Comparison of ENCODE assay signal across 16 cellular contexts in genomic region chr4:8272472-8273428, GRCh38. TPM values are rescaled to one million over a fixed set of nuclear protein-coding genes. Genes with fewer than 3 reads are reported as not detected.
A peak's percentile ranks its signal among the peaks of the same experiment; 100 is the strongest.
DNase-seq lines count a peak whose midpoint lies in the region; FAIRE-seq and TF ChIP-seq lines count a peak whose summit lies in the region.
"Had no signal": no experiment of that assay in that cellular context is flagged by ENCODE, and none has a peak within 500 bp of the region (broad histone marks: within the 10 kb centered on the region; RNA-seq: fewer than 3 reads in every experiment).

No MANE protein-coding gene starts in this region.

- H2BK12ac ChIP-seq in H1 (ENCODE audit: low read depth, low read length) = no peak overlapping the region

- no peak overlapping the region for H3K56ac ChIP-seq in H1 (replicated peaks; ENCODE audit: insufficient read length, low read depth, low read length)

- 0 out of 2 replicates have a peak overlapping the region, but pooled peaks have one; percentile 13 for H2AK5ac ChIP-seq in H1 (ENCODE audit: low read depth, low read length)

- no peak overlapping the region; the same call in none of the 2 replicates for H4K8ac ChIP-seq in H1 (ENCODE audit: extremely low read depth, insufficient read depth, low read length)

- intact Hi-C loops in spleen (cut with DNase I; ENCODE audit: low total_unique reads) = no loop called here

- no peak overlapping the region for H3K23ac ChIP-seq in H1 (ENCODE audit: insufficient read length)

- FAIRE-seq in H1 (lab: Jason Lieb, UNC) = no peak
- FAIRE-seq: islet of Langerhans had no signal

- H2BK15ac ChIP-seq in H1 (ENCODE audit: low read length) = no peak overlapping the region

- no peak overlapping the region for H3K4me2 ChIP-seq in H1 (ENCODE audit: insufficient read depth in 1 of 2, low read depth in 2 of 2, low read length in 2 of 2)

- H3K79me2 ChIP-seq in H1 (ENCODE audit: control insufficient read depth in 1 of 2, insufficient read depth in 2 of 2, low read length in 2 of 2) = no peaks in the 10 kb centered on the region

- H3K14ac ChIP-seq in H1 (ENCODE audit: insufficient read length) = no peak overlapping the region

- CTCF ChIA-PET in H1 (lab: Charles Lee; ENCODE audit: partially characterized antibody) = interaction anchor here (0.5 to 1.8 kb wide), 5 partner anchors 31 to 198 kb away, joined by 3 to 6 read pairs (median 4); no protein-coding TSS in a partner anchor

- TF ChIP-seq EP300 in H1 (IDR thresholded peaks at IDR 0.05; ENCODE audit: borderline replicate concordance in 1 of 2, low read depth in 2 of 2, low read length in 2 of 2) = no peak

- H3K4me3 ChIP-seq in HL-60 (replicated peaks; ENCODE audit: insufficient read depth, low read length) (no peak overlapping the region), H1 (ENCODE audit: extremely low read depth in 1 of 4, insufficient read depth in 2 of 4, low read depth in 3 of 4, low read length in 4 of 4) (no peak overlapping the region), liver (ENCODE audit: low read depth in 1 of 3, low read length in 3 of 3) (no peak overlapping the region), spleen (no peak overlapping the region)
- H3K4me3 ChIP-seq: dorsolateral prefrontal cortex had no signal

- no peak for TF ChIP-seq CTCF in HL-60 (IDR thresholded peaks at IDR 0.05; ENCODE audit: insufficient read depth, low read length)
- no peak for TF ChIP-seq CTCF in H1 (IDR thresholded peaks at IDR 0.05; ENCODE audit: control extremely low read depth in 1 of 3, insufficient read depth in 1 of 3, low read depth in 1 of 3, low read length in 3 of 3)
- TF ChIP-seq CTCF in liver (IDR thresholded peaks at IDR 0.05; ENCODE audit: low read depth, low read length, missing input control) = no peak
- no peak for TF ChIP-seq CTCF in spleen (IDR thresholded peaks at IDR 0.05 in 8 of 11, conservative IDR thresholded peaks at IDR 0.05 in 3 of 11)

- DNase-seq in HL-60 (ENCODE audit: low read depth in 1 of 2, low spot score in 1 of 2) (peak in 1 of 2 experiments; percentile 42), H1 (ENCODE audit: low read depth in 1 of 2, low spot score in 2 of 2) (no peak), spleen (peak; percentile 84), EL (no peak), germinal center (ENCODE audit: low spot score) (no peak), H4 (ENCODE audit: low spot score) (no peak)
- DNase-seq in stimulated activated CD4-positive, alpha-beta T cell treated with anti-CD3 and anti-CD28 coated beads, Interleukin-1b, Interleukin-23, amount 100 ng/mL, for 48 hours = no peak
- DNase-seq: activated CD8-positive, alpha-beta T cell treated with anti-CD3 and anti-CD28 coated beads, Interleukin-2, amount 10 ng/mL, durations not matched to agents 7 days and 5 days; activated effector memory CD4-positive, alpha-beta T cell treated with Interleukin-2 at 50 U/mL for 16 hours; AML-193; dorsolateral prefrontal cortex; NCI-H1105 treated with DMSO at 0.1 percent for 48 hours; NCI-H345; stimulated activated CD4-positive, alpha-beta T cell treated with anti-CD3 and anti-CD28 coated beads, Interleukin-4, amount 100 ng/mL, for 4 hours had no signal

- 0 out of 2 replicates have a peak overlapping the region, but pooled peaks have one; percentile 24 for H2BK5ac ChIP-seq in H1 (ENCODE audit: low read depth, low read length)

- H3K36me3 ChIP-seq in H1 (ENCODE audit: control insufficient read depth in 2 of 4, insufficient read depth in 4 of 4, low read length in 3 of 4) = no peaks in the 10 kb centered on the region
- H3K36me3 ChIP-seq in liver (ENCODE audit: control insufficient read depth in 4 of 4, insufficient read depth in 3 of 4, low read depth in 1 of 4, low read length in 3 of 4) = no peaks in the 10 kb centered on the region
- no peaks in the 10 kb centered on the region for H3K36me3 ChIP-seq in spleen

- no peak overlapping the region for H4K5ac ChIP-seq in H1 (ENCODE audit: insufficient read length, low read depth, low read length)

- TF ChIP-seq RAD21 in H1 (IDR thresholded peaks at IDR 0.05 in 1 of 2, conservative IDR thresholded peaks at IDR 0.05 in 1 of 2; ENCODE audit: low read depth in 2 of 2, low read length in 2 of 2) = no peak
- no peak for TF ChIP-seq RAD21 in liver (IDR thresholded peaks at IDR 0.05)

- H3K27ac ChIP-seq in HL-60 (replicated peaks) (peak overlapping the region; percentile 45; the same call in 1 of the 2 replicates), H1 (ENCODE audit: low read depth, low read length) (no peak overlapping the region), liver (ENCODE audit: low read depth in 1 of 2, low read length in 2 of 2) (no peak overlapping the region), spleen (peak overlapping the region in 3 of 8 donors; percentile 26 to 57 (median 27))
- H3K27ac ChIP-seq: dorsolateral prefrontal cortex had no signal

- no peak overlapping the region for H3K4ac ChIP-seq in H1 (replicated peaks; ENCODE audit: insufficient read length, low read depth, low read length)

- H3K18ac ChIP-seq in H1 (ENCODE audit: extremely low read depth, low read length) = no peak overlapping the region

- POLR2A ChIA-PET in H1 (lab: Charles Lee; ENCODE audit: partially characterized antibody) = no interaction called here

- no peak overlapping the region for H2AFZ ChIP-seq in H1 (ENCODE audit: low read length)

- H3K4me1 ChIP-seq in H1 (replicated peaks in 1 of 4; ENCODE audit: control insufficient read depth in 3 of 4, insufficient read depth in 4 of 4, low read length in 3 of 4) = peaks cover 0 to 2% (median 0%) of the 10 kb centered on the region in 4 experiments; a peak in 3 of 7 replicates
- H3K4me1 ChIP-seq in liver (ENCODE audit: control insufficient read depth in 4 of 4, insufficient read depth in 4 of 4, low read length in 3 of 4) = peaks cover 0 to 15% (median 0%) of the 10 kb centered on the region in 4 donors
- H3K4me1 ChIP-seq in spleen = peaks cover 11 to 72% (median 42%) of the 10 kb centered on the region in 6 donors

- TF ChIP-seq POLR2A in H1 (IDR thresholded peaks at IDR 0.05; ENCODE audit: control extremely low read depth in 1 of 2, low read depth in 2 of 2, low read length in 2 of 2) (no peak), spleen (IDR thresholded peaks at IDR 0.05) (no peak)

- H4K20me1 ChIP-seq in H1 (replicated peaks in 1 of 2; ENCODE audit: control insufficient read depth in 1 of 2, insufficient read depth in 2 of 2, low read length in 2 of 2) = peaks cover 0 to 1% of the 10 kb centered on the region in 2 experiments

- no peak overlapping the region for H2BK20ac ChIP-seq in H1 (ENCODE audit: low read length)

- H3K27me3 ChIP-seq in HL-60 (ENCODE audit: insufficient read depth, poor library complexity, severe bottlenecking) = peaks cover 9% of the 10 kb centered on the region
- peaks cover 7 to 28% (median 20%) of the 10 kb centered on the region in 4 experiments; a peak in 6 of 7 replicates for H3K27me3 ChIP-seq in H1 (replicated peaks in 1 of 4; ENCODE audit: control insufficient read depth in 3 of 4, extremely low read depth in 1 of 4, insufficient read depth in 3 of 4, low read length in 3 of 4)
- peaks cover 0 to 10% (median 3%) of the 10 kb centered on the region in 4 donors for H3K27me3 ChIP-seq in liver (ENCODE audit: control insufficient read depth in 4 of 4, insufficient read depth in 4 of 4, low read length in 3 of 4)
- H3K27me3 ChIP-seq in spleen (replicated peaks in 1 of 7) = peaks cover 0 to 83% (median 25%) of the 10 kb centered on the region in 7 donors

- H3K9ac ChIP-seq in H1 (replicated peaks in 1 of 4; ENCODE audit: extremely low read depth in 1 of 4, low read depth in 3 of 4, low read length in 3 of 4) (no peak overlapping the region), liver (ENCODE audit: low read depth in 1 of 2, low read length in 2 of 2) (no peak overlapping the region)

- H3K79me1 ChIP-seq in H1 (ENCODE audit: low read depth, low read length) = no peaks in the 10 kb centered on the region

- peaks cover 4% of the 10 kb centered on the region; the same call in 1 of the 2 replicates for H3K23me2 ChIP-seq in H1 (ENCODE audit: low read depth, low read length)

- no peak overlapping the region for H2BK120ac ChIP-seq in H1 (replicated peaks; ENCODE audit: low read depth, low read length)

- H4K91ac ChIP-seq in H1 (replicated peaks; ENCODE audit: insufficient read length, low read length) = no peak overlapping the region

- H3K9me3 ChIP-seq in H1 (ENCODE audit: insufficient read depth in 2 of 2, low read depth in 1 of 2, low read length in 1 of 2) (no peaks in the 10 kb centered on the region), liver (ENCODE audit: control insufficient read depth in 4 of 4, low read length in 3 of 4) (no peaks in the 10 kb centered on the region), spleen (no peaks in the 10 kb centered on the region)

- WGBS in H1 (ENCODE audit: extremely low coverage in 1 of 2, insufficient coverage in 1 of 2, insufficient read length in 1 of 2, insufficient replicate concordance in 2 of 2, low coverage in 1 of 2, low lambda C conversion rate in 2 of 2, missing lambda C conversion rate in 1 of 2), 2 experiments = 86% methylated on average over 30 of the region's 30 CpGs; no CpG with 5 or more reads in 1 of the 2 experiments
- WGBS in liver = 65% methylated on average over 30 of the region's 30 CpGs
- 47 to 54% (median 53%) methylated on average over 23 to 30 of the region's 30 CpGs for WGBS in spleen, 5 donors

TF ChIP-seq in H1, 55 proteins besides CTCF, POLR2A, EP300 and RAD21 (continues in another document):
- TF ChIP-seq ASH2L (IDR thresholded peaks at IDR 0.05; ENCODE audit: low read length) = no peak
- no peak for TF ChIP-seq TAF7 (optimal IDR thresholded peaks at IDR 0.05; ENCODE audit: borderline replicate concordance, low read depth, low read length)

TF ChIP-seq in liver, 16 proteins besides CTCF, POLR2A, EP300 and RAD21 (continues in another document):
- TF ChIP-seq SP1 (IDR thresholded peaks at IDR 0.05) (peak; percentile 13), JUND (IDR thresholded peaks at IDR 0.05) (no peak), FOXA2 (IDR thresholded peaks at IDR 0.05) (no peak)

RNA-seq across cellular contexts. Expression of gene HTRA3, which starts 3.2 kb away (rescaled TPM):
- total RNA-seq in H1 (2021; fragmentation: NEBNext Ultra II Directional; extraction: Animal tissue kit (Norgen Biotek cat#: 25700)) = 2.9 and 3.2 TPM in 2 replicates
- polyA plus RNA-seq in H1 (2011; rRNA removed) (4.5 and 5.8 TPM in 2 replicates), liver (1 to 10 TPM in 1 of 2 donors, under 1 TPM in 1; 0.36 to 1.1 TPM), spleen (1 to 10 TPM in 2 of 3 donors, under 1 TPM in 1; 0.26 to 2.5 (median 1.9) TPM)
- polyA plus RNA-seq in H1 (2011; cell fraction: cytosol; rRNA removed) = 3.3 TPM
- polyA plus RNA-seq in H1 (2011; cell fraction: nucleus; rRNA removed) = 3.1 TPM
- polyA plus RNA-seq in H1 (2012, experiment 1 of 2) = 2.8 to 5.6 TPM (median 4.0 TPM) in 4 replicates
- polyA plus RNA-seq in H1 (2012, experiment 2 of 2) = 3.3 TPM
- polyA plus RNA-seq in H1 (2013, experiment 1 of 2) = 3.4 TPM
- polyA plus RNA-seq in H1 (2013, experiment 2 of 2) = 3.3 TPM
- polyA minus RNA-seq in H1 (2011; rRNA and poly(A)+ RNA removed) = 1.1 and 1.2 TPM in 2 replicates
- 1.2 TPM for polyA minus RNA-seq in H1 (2011; cell fraction: cytosol; rRNA and poly(A)+ RNA removed)
- polyA minus RNA-seq in H1 (2011; cell fraction: nucleus; rRNA and poly(A)+ RNA removed) = 1.3 TPM
- total RNA-seq in liver (1 to 10 TPM; 1.0 to 1.2 TPM), spleen (1 to 10 TPM; 1.2 to 5.5 (median 3.1) TPM)
- total RNA-seq in H4 (2014; rRNA removed; shearing (Covaris generic)) = 6.7 and 9.6 TPM in 2 replicates
- total RNA-seq: activated CD8-positive, alpha-beta T cell treated with anti-CD3 and anti-CD28 coated beads, Interleukin-2, amount 10 ng/mL, durations not matched to agents 7 days and 5 days had no signal
